Comparison of ENCODE assay signal across 17 cellular contexts in the genomic region with DNA sequence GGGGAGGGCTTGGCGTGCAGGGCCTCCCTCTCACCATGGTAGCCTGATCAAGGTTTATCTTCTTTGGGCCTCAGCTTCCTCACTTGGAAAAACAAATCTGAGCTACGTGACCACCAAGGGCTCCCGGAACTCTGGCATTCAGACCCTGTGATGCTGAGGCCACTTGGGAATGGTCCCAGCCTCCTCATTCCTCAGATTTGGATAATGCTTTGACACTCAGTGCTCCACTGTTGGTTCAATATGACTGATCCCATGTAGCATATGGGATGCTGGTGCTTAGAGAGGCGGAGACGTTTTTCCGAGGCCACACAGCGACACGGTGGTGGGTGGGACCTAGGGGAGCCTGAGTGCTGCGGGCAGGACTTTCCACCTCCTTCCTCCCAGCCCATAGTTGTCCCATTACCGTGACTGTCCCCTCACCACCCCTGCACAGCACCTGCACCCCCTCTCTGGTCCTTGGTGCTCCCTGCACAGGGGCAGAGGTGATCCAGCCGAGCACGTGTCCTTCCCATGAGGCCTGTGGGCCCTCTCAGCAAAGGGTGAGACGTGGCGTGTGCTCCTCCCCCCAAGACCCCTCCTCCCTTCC. TPM values are rescaled to one million over a fixed set of nuclear protein-coding genes. Genes with fewer than 3 reads are reported as not detected.
"Had no signal": no experiment of that assay in that cellular context is flagged by ENCODE, and none has a peak within 500 bp of the region (broad histone marks: within the 10 kb centered on the region; RNA-seq: fewer than 3 reads in every experiment).

No MANE protein-coding gene starts in this region.

- H3K4me1 Mint-ChIP-seq: activated naive CD4-positive, alpha-beta T cell treated with anti-CD3 and anti-CD28 coated beads, Interleukin-2, amount 50 U/mL, for 24 hours; immature natural killer cell had no signal

- H3K9me3 ChIP-seq: thoracic aorta had no signal

- H3K4me3 Mint-ChIP-seq: activated naive CD4-positive, alpha-beta T cell treated with anti-CD3 and anti-CD28 coated beads, Interleukin-2, amount 50 U/mL, for 24 hours; brain; immature natural killer cell; stimulated activated naive CD8-positive, alpha-beta T cell treated with anti-CD3 and anti-CD28 coated beads, Interleukin-15, Interleukin-2, amounts not matched to agents 100 ng/mL and 50 ng/mL, for 24 hours; T-helper 1 cell treated with Interleukin-12 subunit alpha and Interleukin-12 subunit beta and Interleukin-4 antibody, amounts not matched to agents 30 μg/mL and 1 μg/mL, for 36 hours had no signal

- H3K27ac Mint-ChIP-seq: activated naive CD4-positive, alpha-beta T cell treated with anti-CD3 and anti-CD28 coated beads, Interleukin-2, amount 50 U/mL, for 24 hours; brain; immature natural killer cell; stimulated activated naive CD8-positive, alpha-beta T cell treated with anti-CD3 and anti-CD28 coated beads, Interleukin-15, Interleukin-2, amounts not matched to agents 100 ng/mL and 50 ng/mL, for 24 hours; T-helper 1 cell treated with Interleukin-12 subunit alpha and Interleukin-12 subunit beta and Interleukin-4 antibody, amounts not matched to agents 30 μg/mL and 1 μg/mL, for 36 hours had no signal

- H3K4me3 ChIP-seq: thoracic aorta had no signal

- ATAC-seq: left lobe of liver, sciatic nerve had no signal

- H3K36me3 Mint-ChIP-seq: activated naive CD4-positive, alpha-beta T cell treated with anti-CD3 and anti-CD28 coated beads, Interleukin-2, amount 50 U/mL, for 24 hours; brain; immature natural killer cell had no signal

- H3K36me3 ChIP-seq: thoracic aorta had no signal

- H3K9me3 Mint-ChIP-seq: activated naive CD4-positive, alpha-beta T cell treated with anti-CD3 and anti-CD28 coated beads, Interleukin-2, amount 50 U/mL, for 24 hours; immature natural killer cell; stimulated activated naive CD8-positive, alpha-beta T cell treated with anti-CD3 and anti-CD28 coated beads, Interleukin-15, Interleukin-2, amounts not matched to agents 100 ng/mL and 50 ng/mL, for 24 hours; T-helper 1 cell treated with Interleukin-12 subunit alpha and Interleukin-12 subunit beta and Interleukin-4 antibody, amounts not matched to agents 30 μg/mL and 1 μg/mL, for 36 hours had no signal

- H3K27ac ChIP-seq: thoracic aorta had no signal

- H3K27me3 Mint-ChIP-seq: activated naive CD4-positive, alpha-beta T cell treated with anti-CD3 and anti-CD28 coated beads, Interleukin-2, amount 50 U/mL, for 24 hours; stimulated activated naive CD8-positive, alpha-beta T cell treated with anti-CD3 and anti-CD28 coated beads, Interleukin-15, Interleukin-2, amounts not matched to agents 100 ng/mL and 50 ng/mL, for 24 hours had no signal

- DNase-seq: activated effector memory CD4-positive, alpha-beta T cell treated with Interleukin-2 at 50 U/mL for 16 hours; activated T-cell treated with anti-CD3 and anti-CD28 coated beads, Interleukin-2, amount 50 U/mL, for 1 hour; amniotic stem cell; cerebellar nuclear complex; dermis blood vessel endothelial cell; immature natural killer cell; mesendoderm; stimulated activated CD4-positive, alpha-beta T cell treated with anti-CD3 and anti-CD28 coated beads, Interleukin-4, amount 100 ng/mL, for 24 hours had no signal

RNA-seq across cellular contexts. Expression of gene MB, which starts 23.2 kb away (rescaled TPM):
- total RNA-seq: dermis blood vessel endothelial cell, epithelial cell of proximal tubule, sciatic nerve, thoracic aorta had no signal

RNA-seq across cellular contexts. Expression of gene RASD2, which starts 53.3 kb away (rescaled TPM):
- total RNA-seq: left lobe of liver had no signal
- polyA plus RNA-seq: immature natural killer cell had no signal

RNA-seq across cellular contexts. Expression of gene APOL6, which starts 54.3 kb away (rescaled TPM):
- polyA plus RNA-seq: neural cell had no signal
